Comparison of ENCODE assay signal across 8 cellular contexts in the genomic region with DNA sequence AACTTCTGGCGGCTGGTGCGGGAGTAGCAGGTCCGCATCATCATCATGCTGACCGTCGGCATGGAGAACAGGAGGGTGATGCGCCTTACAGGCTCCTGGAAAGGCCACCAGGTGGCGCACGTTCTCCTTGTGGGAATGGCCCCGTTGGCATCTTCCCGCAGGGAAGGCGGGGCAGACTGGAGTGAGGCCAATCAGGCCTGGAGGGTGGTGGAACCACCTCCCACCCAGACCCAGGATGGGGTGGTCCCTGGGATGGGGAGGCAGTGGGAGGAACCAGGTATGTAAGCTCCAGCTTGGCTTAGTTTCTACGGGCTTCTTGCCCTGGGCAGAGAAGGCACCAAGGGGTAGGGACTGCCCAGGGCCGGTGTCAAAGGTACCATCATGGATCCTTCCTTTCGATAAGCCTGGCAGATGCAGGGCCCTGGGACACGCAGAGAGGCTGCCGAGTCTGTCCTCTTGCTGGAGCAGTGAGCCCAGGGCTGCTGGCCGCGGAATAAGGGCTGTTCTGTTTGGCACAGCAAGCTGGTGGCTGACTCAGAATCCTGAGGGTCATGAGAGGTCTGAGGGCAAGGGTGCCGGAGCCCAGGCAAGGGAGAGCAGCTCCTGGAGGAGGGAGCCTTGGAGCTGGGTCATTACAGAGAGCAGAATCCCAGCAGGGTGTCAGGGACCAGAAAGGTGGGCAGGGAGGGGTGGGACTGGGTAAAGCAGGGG. TPM values are rescaled to one million over a fixed set of nuclear protein-coding genes. Genes with fewer than 3 reads are reported as not detected.
A peak's percentile ranks its signal among the peaks of the same experiment; 100 is the strongest.
DNase-seq lines count a peak whose midpoint lies in the region; ATAC-seq and TF ChIP-seq lines count a peak whose summit lies in the region.

No MANE protein-coding gene starts in this region.

- H2AK9ac ChIP-seq in IMR-90 (replicated peaks; ENCODE audit: low read depth, low read length, poor library complexity): peak overlapping the region; percentile 9

- no peak overlapping the region for H3K4me2 ChIP-seq in IMR-90 (ENCODE audit: low read depth, low read length)
- peak overlapping the region; percentile 51 for H3K4me2 ChIP-seq in OCI-LY3 (ENCODE audit: low read length)

- no peak overlapping the region for H3K9ac ChIP-seq in IMR-90 (ENCODE audit: low read depth, low read length)
- no peak overlapping the region for H3K9ac ChIP-seq in OCI-LY3 (ENCODE audit: low read length)

- H3K79me2 ChIP-seq in OCI-LY3 (ENCODE audit: low read length): no peaks in the 10 kb centered on the region

- H4K91ac ChIP-seq in IMR-90 (ENCODE audit: insufficient read depth, low read depth, low read length): no peak overlapping the region

- CTCF ChIA-PET in IMR-90 (lab: Yijun Ruan, JAX): interaction anchor here (0.6 kb wide), 1 partner anchor 389 kb away, joined by 3 read pairs; no protein-coding TSS in a partner anchor

- no peak overlapping the region for H3K4ac ChIP-seq in IMR-90 (ENCODE audit: low read depth, low read length)

- 20% methylated on average over 12 of the region's 19 CpGs; no CpG with 5 or more reads in 1 of the 2 experiments for WGBS in IMR-90 (ENCODE audit: extremely low coverage in 2 of 2, insufficient read length in 1 of 2), 2 experiments
- WGBS in esophagus muscularis mucosa: 37% methylated on average over 10 of the region's 19 CpGs

- TF ChIP-seq EP300 in esophagus muscularis mucosa (IDR thresholded peaks at IDR 0.05): no peak

- no peak overlapping the region for H3K27ac ChIP-seq in IMR-90 (ENCODE audit: insufficient read depth, low read length)
- no peak overlapping the region for H3K27ac ChIP-seq in OCI-LY3 (ENCODE audit: low read length)
- no peak overlapping the region for H3K27ac ChIP-seq in esophagus muscularis mucosa (replicated peaks in 1 of 4)

- no peak overlapping the region for H3K18ac ChIP-seq in IMR-90 (ENCODE audit: low read depth, low read length)

- in situ Hi-C loops in IMR-90 (cut with MboI; ENCODE audit: low sequenced_read_pairs): loop anchor here (5.0 kb wide), 1 partner anchor 527 kb away; the partner anchor contains the start of gene SYT2

- no peak overlapping the region for H2BK20ac ChIP-seq in IMR-90 (ENCODE audit: low read depth, low read length)

- no peaks in the 10 kb centered on the region for H3K36me3 ChIP-seq in IMR-90 (ENCODE audit: control insufficient read depth, insufficient read depth, low read length)
- no peaks in the 10 kb centered on the region for H3K36me3 ChIP-seq in OCI-LY3 (replicated peaks; ENCODE audit: low read depth, low read length)
- H3K36me3 ChIP-seq in esophagus muscularis mucosa: no peaks in the 10 kb centered on the region

- H3K79me1 ChIP-seq in IMR-90 (ENCODE audit: low read depth in 1 of 2, low read length in 2 of 2): no peaks in the 10 kb centered on the region

- no peaks in the 10 kb centered on the region for H3K9me3 ChIP-seq in IMR-90 (ENCODE audit: control insufficient read depth, insufficient read depth, low read length)
- H3K9me3 ChIP-seq in OCI-LY3 (ENCODE audit: insufficient read depth, low read length): no peaks in the 10 kb centered on the region
- no peaks in the 10 kb centered on the region for H3K9me3 ChIP-seq in esophagus muscularis mucosa

- no peak overlapping the region for H2BK5ac ChIP-seq in IMR-90 (ENCODE audit: low read depth, low read length, poor library complexity, severe bottlenecking)

- H3K9me3 Mint-ChIP-seq in naive B cell: no peaks in the 10 kb centered on the region
- no peaks in the 10 kb centered on the region for H3K9me3 Mint-ChIP-seq in stimulated activated effector memory CD8-positive, alpha-beta T cell treated with anti-CD3 and anti-CD28 coated beads, Interleukin-12 subunit alpha, Interleukin-12 subunit beta, amount 100 ng/mL, for 72 hours

- no peak overlapping the region for H3K56ac ChIP-seq in IMR-90 (ENCODE audit: extremely low read depth, insufficient read depth, low read length)

- intact Hi-C loops in IMR-90 (cut with micrococcal nuclease) (loop anchor here (1.0 kb wide), 1 partner anchor 534 kb away; no protein-coding TSS in a partner anchor), esophagus muscularis mucosa (cut with DNase I) (loop anchor here (5.0 kb wide), 1 partner anchor 132 kb away; no protein-coding TSS in a partner anchor)

- TF ChIP-seq POLR2A in IMR-90 (IDR thresholded peaks at IDR 0.05; ENCODE audit: low read depth, low read length) (no peak), esophagus muscularis mucosa (IDR thresholded peaks at IDR 0.05; ENCODE audit: low read depth) (no peak)

- ATAC-seq in IMR-90 (ENCODE audit: low read depth): peak; percentile 88
- ATAC-seq in naive B cell (ENCODE audit: low read depth in 2 of 2): peak; percentile 43 to 49
- peak; percentile 74 for ATAC-seq in stimulated activated effector memory CD8-positive, alpha-beta T cell treated with anti-CD3 and anti-CD28 coated beads, Interleukin-12 subunit alpha, Interleukin-12 subunit beta, amount 100 ng/mL, for 72 hours
- no peak for ATAC-seq in HG03045 (IDR thresholded peaks at IDR 0.05; ENCODE audit: unreplicated experiment)

- dilution Hi-C loops in IMR-90 (cut with HindIII; ENCODE audit: low sequenced_read_pairs, unreplicated experiment): no loop called here

- H3K4me3 ChIP-seq in IMR-90 (ENCODE audit: insufficient read depth, low read depth, low read length) (no peak overlapping the region), OCI-LY3 (ENCODE audit: low read length) (0 out of 2 replicates have a peak overlapping the region, but pooled peaks have one; percentile 13), esophagus muscularis mucosa (no peak overlapping the region)

- H3K4me1 ChIP-seq in IMR-90 (ENCODE audit: control insufficient read depth, insufficient read depth, low read length) (no peaks in the 10 kb centered on the region), OCI-LY3 (ENCODE audit: low read length) (peaks cover 11% of the 10 kb centered on the region), esophagus muscularis mucosa (peaks cover 0 to 8% (median 7%) of the 10 kb centered on the region in 4 donors)

- TF ChIP-seq CTCF in IMR-90 (conservative IDR thresholded peaks at IDR 0.05; ENCODE audit: low read depth, low read length) (peak; percentile 90), OCI-LY3 (IDR thresholded peaks at IDR 0.05; ENCODE audit: low read depth, low read length) (peak; percentile 92), esophagus muscularis mucosa (IDR thresholded peaks at IDR 0.05) (peak; percentile 54 to 85 (median 72))

- H2BK120ac ChIP-seq in IMR-90 (ENCODE audit: low read depth, low read length): no peak overlapping the region

- no peak overlapping the region for H4K8ac ChIP-seq in IMR-90 (ENCODE audit: low read depth in 2 of 2, low read length in 2 of 2)

- DNase-seq in EL (peak; percentile 83), IMR-90 (peak; percentile 83), activated T-cell treated with anti-CD3 and anti-CD28 coated beads for 24 hours (ENCODE audit: low read depth) (peak; percentile 60), esophagus muscularis mucosa (ENCODE audit: extremely low spot score) (no peak), naive B cell (peak; percentile 42)
- peak; percentile 60 to 86 for DNase-seq in stimulated activated effector memory CD8-positive, alpha-beta T cell treated with anti-CD3 and anti-CD28 coated beads, Interleukin-12 subunit alpha, Interleukin-12 subunit beta, amount 100 ng/mL, for 72 hours (ENCODE audit: low spot score in 2 of 2)

- H3K36me3 Mint-ChIP-seq in naive B cell: no peaks in the 10 kb centered on the region
- H3K36me3 Mint-ChIP-seq in stimulated activated effector memory CD8-positive, alpha-beta T cell treated with anti-CD3 and anti-CD28 coated beads, Interleukin-12 subunit alpha, Interleukin-12 subunit beta, amount 100 ng/mL, for 72 hours: no peaks in the 10 kb centered on the region

- peak; percentile 72 for TF ChIP-seq RAD21 in IMR-90 (IDR thresholded peaks at IDR 0.05; ENCODE audit: low read length)

- peak overlapping the region in 1 of 6 donors; percentile 56 for H3K27ac Mint-ChIP-seq in naive B cell
- no peak overlapping the region for H3K27ac Mint-ChIP-seq in stimulated activated effector memory CD8-positive, alpha-beta T cell treated with anti-CD3 and anti-CD28 coated beads, Interleukin-12 subunit alpha, Interleukin-12 subunit beta, amount 100 ng/mL, for 72 hours

- H3K4me1 Mint-ChIP-seq in naive B cell: peaks cover 11 to 20% (median 17%) of the 10 kb centered on the region in 3 donors
- peaks cover 26% of the 10 kb centered on the region for H3K4me1 Mint-ChIP-seq in stimulated activated effector memory CD8-positive, alpha-beta T cell treated with anti-CD3 and anti-CD28 coated beads, Interleukin-12 subunit alpha, Interleukin-12 subunit beta, amount 100 ng/mL, for 72 hours

- H4K5ac ChIP-seq in IMR-90 (ENCODE audit: low read depth, low read length): no peak overlapping the region

- H4K20me1 ChIP-seq in IMR-90 (ENCODE audit: insufficient read depth, low read length) (peaks cover 4% of the 10 kb centered on the region; the same call in 1 of the 2 replicates), OCI-LY3 (ENCODE audit: insufficient read depth, low read length) (no peaks in the 10 kb centered on the region)

- no TSS peak for BruUV-seq in IMR-90 (replicated peaks; lab: Mats Ljungman, UMichigan)

- H2BK15ac ChIP-seq in IMR-90 (ENCODE audit: low read depth, low read length): no peak overlapping the region

- H3K27me3 ChIP-seq in IMR-90 (ENCODE audit: control insufficient read depth, insufficient read depth, low read length) (peaks cover 64% of the 10 kb centered on the region), OCI-LY3 (ENCODE audit: low read depth, low read length) (peaks cover 34% of the 10 kb centered on the region), esophagus muscularis mucosa (peaks cover 0 to 75% (median 2%) of the 10 kb centered on the region in 4 donors)

- no peak overlapping the region for H2AK5ac ChIP-seq in IMR-90 (ENCODE audit: low read depth, low read length)

- no peak overlapping the region for H3K23ac ChIP-seq in IMR-90 (ENCODE audit: low read depth, low read length)

- H3K14ac ChIP-seq in IMR-90 (replicated peaks; ENCODE audit: low read depth, low read length): no peak overlapping the region

- peak overlapping the region in 1 of 8 donors; percentile 0 for H3K4me3 Mint-ChIP-seq in naive B cell
- peak overlapping the region; percentile 33 for H3K4me3 Mint-ChIP-seq in stimulated activated effector memory CD8-positive, alpha-beta T cell treated with anti-CD3 and anti-CD28 coated beads, Interleukin-12 subunit alpha, Interleukin-12 subunit beta, amount 100 ng/mL, for 72 hours

- H3K9me1 ChIP-seq in IMR-90 (ENCODE audit: insufficient read depth, low read length): no peaks in the 10 kb centered on the region

- POLR2A ChIA-PET in IMR-90 (lab: Charles Lee; ENCODE audit: unreplicated experiment): no interaction called here

- H2AFZ ChIP-seq in IMR-90 (replicated peaks; ENCODE audit: low read length, poor library complexity) (peak overlapping the region; percentile 67), OCI-LY3 (ENCODE audit: low read depth, low read length) (no peak overlapping the region)

- peaks cover 15 to 67% (median 62%) of the 10 kb centered on the region in 3 donors for H3K27me3 Mint-ChIP-seq in naive B cell

RNA-seq across cellular contexts. Expression of gene LGR6, which starts 8.7 kb away (rescaled TPM):
- total RNA-seq in IMR-90 (2012; rRNA removed) (not detected in 2 replicates), esophagus muscularis mucosa (1 to 10 TPM in 1 of 4 donors, under 1 TPM in 2, not detected in 1; under 0.01 to 1.2 (median 0.78) TPM)
- polyA plus RNA-seq in IMR-90 (2012; rRNA removed) (not detected in 2 replicates), naive B cell (ENCODE audit: low read depth in 6 of 6) (under 1 TPM in 1 of 6 donors, not detected in 5; 0.22 TPM)
- polyA plus RNA-seq in IMR-90 (2012; cell fraction: cytosol; rRNA removed): 0.01 TPM in 1 of 2 replicates, not detected in the other
- polyA plus RNA-seq in IMR-90 (2012; cell fraction: nucleus; rRNA removed; ENCODE audit: low replicate concordance): not detected in 2 replicates

RNA-seq across cellular contexts. Expression of gene PTPN7, which starts 24.5 kb away (rescaled TPM):
- total RNA-seq in IMR-90 (2012; rRNA removed): not detected in 2 replicates
- 0.05 TPM in 1 of 2 replicates, not detected in the other for polyA plus RNA-seq in IMR-90 (2012; rRNA removed)
- polyA plus RNA-seq in IMR-90 (2012; cell fraction: cytosol; rRNA removed): not detected in 2 replicates
- polyA plus RNA-seq in IMR-90 (2012; cell fraction: nucleus; rRNA removed; ENCODE audit: low replicate concordance): not detected in 2 replicates
- 1 to 10 TPM in 2 of 4 donors, under 1 TPM in 2; 0.78 to 2.5 (median 1.3) TPM for total RNA-seq in esophagus muscularis mucosa
- polyA plus RNA-seq in naive B cell (ENCODE audit: low read depth in 6 of 6): 10 to 100 TPM; 19.0 to 41.5 (median 22.9) TPM

RNA-seq across cellular contexts. Expression of gene ARL8A, which starts 40.4 kb away (rescaled TPM):
- 18.1 and 19.7 TPM in 2 replicates for total RNA-seq in IMR-90 (2012; rRNA removed)
- 30.7 and 38.6 TPM in 2 replicates for polyA plus RNA-seq in IMR-90 (2012; rRNA removed)
- 17.7 and 30.7 TPM in 2 replicates for polyA plus RNA-seq in IMR-90 (2012; cell fraction: cytosol; rRNA removed)
- polyA plus RNA-seq in IMR-90 (2012; cell fraction: nucleus; rRNA removed; ENCODE audit: low replicate concordance): 37.8 and 46.1 TPM in 2 replicates
- 10 to 100 TPM; 41.1 to 60.8 (median 53.6) TPM for total RNA-seq in esophagus muscularis mucosa
- 10 to 100 TPM in 5 of 6 donors, 1 to 10 TPM in 1; 7.3 to 18.0 (median 11.7) TPM for polyA plus RNA-seq in naive B cell (ENCODE audit: low read depth in 6 of 6)
